Comparison of ENCODE assay signal across 7 cellular contexts in genomic region chr18:63098014-63098981, GRCh38.
A peak's percentile ranks its signal among the peaks of the same experiment; 100 is the strongest.
DNase-seq lines count a peak whose midpoint lies in the region; ATAC-seq and TF ChIP-seq lines count a peak whose summit lies in the region.

No MANE protein-coding gene starts in this region.

- no peak for TF ChIP-seq CTCF in WERI-Rb-1 (IDR thresholded peaks at IDR 0.05; ENCODE audit: low read depth, low read length)

- in situ Hi-C loops in G401 (cut with HindIII; ENCODE audit: low sequenced_read_pairs), result no loop called here

- no peak overlapping the region for H3K4me3 ChIP-seq in WERI-Rb-1 (ENCODE audit: low read depth, low read length)

- CTCF ChIA-PET in activated CD4-positive, alpha-beta T cell treated with anti-CD3 and anti-CD28 coated beads for 36 hours (lab: Charles Lee), result interaction anchor here (1.0 kb wide), 1 partner anchor 25 kb away, joined by 3 read pairs; no protein-coding TSS in a partner anchor

- H3K27me3 Mint-ChIP-seq in activated CD4-positive, alpha-beta T cell treated with anti-CD3 and anti-CD28 coated beads for 36 hours, result peaks cover 8% of the 10 kb centered on the region

- H3K27me3 ChIP-seq in WERI-Rb-1 (ENCODE audit: insufficient read depth, low read depth, severe bottlenecking), result no peaks in the 10 kb centered on the region

- intact Hi-C loops in activated CD4-positive, alpha-beta T cell treated with anti-CD3 and anti-CD28 coated beads for 36 hours (cut with DNase I, micrococcal nuclease), result no loop called here

- H3K27ac ChIP-seq in WERI-Rb-1, result no peak overlapping the region

- ATAC-seq in GM19328 (IDR thresholded peaks at IDR 0.05; ENCODE audit: unreplicated experiment), result peak; percentile 74
- ATAC-seq in HG03060 (IDR thresholded peaks at IDR 0.05; ENCODE audit: low read depth, unreplicated experiment), result peak; percentile 46
- ATAC-seq in activated CD4-positive, alpha-beta T cell treated with anti-CD3 and anti-CD28 coated beads for 36 hours, result peak; percentile 69

- H3K4me1 Mint-ChIP-seq in activated CD4-positive, alpha-beta T cell treated with anti-CD3 and anti-CD28 coated beads for 36 hours, result peaks cover 35% of the 10 kb centered on the region

- H3K9me3 ChIP-seq in WERI-Rb-1 (ENCODE audit: severe bottlenecking), result no peaks in the 10 kb centered on the region

- no peaks in the 10 kb centered on the region for H3K36me3 ChIP-seq in WERI-Rb-1

- no peaks in the 10 kb centered on the region for H3K36me3 Mint-ChIP-seq in activated CD4-positive, alpha-beta T cell treated with anti-CD3 and anti-CD28 coated beads for 36 hours (ENCODE audit: low read depth)

- POLR2A ChIA-PET in activated CD4-positive, alpha-beta T cell treated with anti-CD3 and anti-CD28 coated beads for 36 hours (lab: Charles Lee), result no interaction called here

- peak; percentile 66 for DNase-seq in activated CD4-positive, alpha-beta T cell treated with anti-CD3 and anti-CD28 coated beads for 36 hours
- peak; percentile 63 for DNase-seq in stimulated activated CD8-positive, alpha-beta memory T cell treated with anti-CD3 and anti-CD28 coated beads, Interleukin-4, amount 100 ng/mL, for 48 hours
- no peak for DNase-seq in WERI-Rb-1
- DNase-seq in effector CD8-positive, alpha-beta T cell (lab: John Stamatoyannopoulos, UW), result no peak
- DNase-seq in G401 (ENCODE audit: low spot score), result no peak

- peak overlapping the region; percentile 7 for H3K4me3 Mint-ChIP-seq in activated CD4-positive, alpha-beta T cell treated with anti-CD3 and anti-CD28 coated beads for 36 hours

- no peaks in the 10 kb centered on the region for H3K9me3 Mint-ChIP-seq in activated CD4-positive, alpha-beta T cell treated with anti-CD3 and anti-CD28 coated beads for 36 hours (ENCODE audit: low read depth)

- peak overlapping the region; percentile 55 for H3K27ac Mint-ChIP-seq in activated CD4-positive, alpha-beta T cell treated with anti-CD3 and anti-CD28 coated beads for 36 hours

Comparison
In these comparisons a context has a peak if more than half of its experiments do, and no peak if none do; other contexts are left out.
1. DNase-seq: peak in activated CD4-positive, alpha-beta T cell treated with anti-CD3 and anti-CD28 coated beads for 36 hours (single experiment) and stimulated activated CD8-positive, alpha-beta memory T cell treated with anti-CD3 and anti-CD28 coated beads, Interleukin-4, amount 100 ng/mL, for 48 hours (single experiment); none in WERI-Rb-1 (single experiment), effector CD8-positive, alpha-beta T cell (single experiment) and G401 (single experiment).
2. Peak in every context shown above with its lines, with median percentiles within 50 percentile points of each other: ATAC-seq.